ENCODE assay signal across 8 cellular contexts in genomic region chr13:49792550-49793324, GRCh38. TPM values are rescaled to one million over a fixed set of nuclear protein-coding genes. Genes with fewer than 3 reads are reported as not detected.
DNase-seq lines count a peak whose midpoint lies in the region; ATAC-seq and TF ChIP-seq lines count a peak whose summit lies in the region.

Gene KPNA3, minus strand, starts transcription at chr13:49792682. Its CDS starts 176 bp downstream, at chr13:49792506.

- peaks cover 15% of the 10 kb centered on the region for H4K20me1 ChIP-seq in DOHH2 (ENCODE audit: control insufficient read depth, insufficient read depth, low read depth, low read length)

- H3K9me3 ChIP-seq in DOHH2 (ENCODE audit: control insufficient read depth, insufficient read depth, low read length), result no peaks in the 10 kb centered on the region
- no peaks in the 10 kb centered on the region for H3K9me3 ChIP-seq in KOPT-K1 (ENCODE audit: insufficient read depth, low read length, poor library complexity, severe bottlenecking)
- no peaks in the 10 kb centered on the region for H3K9me3 ChIP-seq in Peyer's patch
- no peaks in the 10 kb centered on the region for H3K9me3 ChIP-seq in muscle layer of duodenum (ENCODE audit: control insufficient read depth in 1 of 2, low read length in 2 of 2)

- ATAC-seq in GM21786 (IDR thresholded peaks at IDR 0.05; ENCODE audit: unreplicated experiment) (peak; percentile 87), esophagus mucosa (peak; percentile 95)

- 0 out of 2 replicates have a peak, but pooled peaks cover 3% of the 10 kb centered on the region for H3F3A ChIP-seq in DOHH2 (ENCODE audit: control insufficient read depth, insufficient read depth)

- peak; percentile 95 to 98 (median 97) for DNase-seq in Peyer's patch
- DNase-seq in activated T-cell treated with anti-CD3 and anti-CD28 coated beads, Interleukin-2, amount 50 U/mL, for 48 hours, result peak; percentile 94 to 95
- DNase-seq in stimulated activated CD8-positive, alpha-beta memory T cell treated with anti-CD3 and anti-CD28 coated beads, Interleukin-7, amount 100 ng/mL, for 4 hours (ENCODE audit: low read depth in 2 of 2), result peak; percentile 89 to 96

- H3K27ac ChIP-seq in DOHH2 (ENCODE audit: low read depth, low read length) (peak within 1 kb of the TSS; percentile 83), KOPT-K1 (ENCODE audit: low read depth, low read length, poor library complexity, severe bottlenecking) (peak within 1 kb of the TSS; percentile 86), Peyer's patch (peak within 1 kb of the TSS; percentile 91 to 100 (median 94)), muscle layer of duodenum (ENCODE audit: low read length) (peak within 1 kb of the TSS; percentile 72)

- peak; percentile 58 to 78 for TF ChIP-seq POLR2A in Peyer's patch (IDR thresholded peaks at IDR 0.05)

- no peaks in the 10 kb centered on the region for H3K9me2 ChIP-seq in DOHH2 (replicated peaks; ENCODE audit: control insufficient read depth, low read length)

- H3K4me2 ChIP-seq in DOHH2 (ENCODE audit: low read length), result peak within 1 kb of the TSS; percentile 99

- peaks cover 32% of the 10 kb centered on the region for H3K4me1 ChIP-seq in DOHH2 (ENCODE audit: control insufficient read depth, low read length)
- H3K4me1 ChIP-seq in Peyer's patch, result peaks cover 4 to 15% (median 9%) of the 10 kb centered on the region in 4 donors
- H3K4me1 ChIP-seq in muscle layer of duodenum (ENCODE audit: control insufficient read depth in 1 of 2, insufficient read depth in 2 of 2, low read length in 2 of 2), result peaks cover 11 to 21% of the 10 kb centered on the region in 2 donors

- H3K79me2 ChIP-seq in DOHH2 (ENCODE audit: control insufficient read depth, low read length), result peaks cover 46% of the 10 kb centered on the region

- peaks cover 32% of the 10 kb centered on the region for H3K36me3 ChIP-seq in DOHH2 (ENCODE audit: control insufficient read depth, low read length)
- H3K36me3 ChIP-seq in KOPT-K1 (ENCODE audit: insufficient read depth, low read length), result no peaks in the 10 kb centered on the region; the same call in 1 of the 2 replicates
- no peaks in the 10 kb centered on the region for H3K36me3 ChIP-seq in Peyer's patch
- no peaks in the 10 kb centered on the region for H3K36me3 ChIP-seq in muscle layer of duodenum (ENCODE audit: control insufficient read depth in 1 of 2, insufficient read depth in 2 of 2, low read length in 2 of 2)

- no peaks in the 10 kb centered on the region; the same call in 1 of the 2 replicates for H3K27me3 ChIP-seq in DOHH2 (ENCODE audit: control insufficient read depth, low read length)
- H3K27me3 ChIP-seq in Peyer's patch, result no peaks in the 10 kb centered on the region
- no peaks in the 10 kb centered on the region for H3K27me3 ChIP-seq in muscle layer of duodenum (ENCODE audit: low read depth, low read length)

- H3K4me3 ChIP-seq in DOHH2 (ENCODE audit: low read length) (peak within 1 kb of the TSS; percentile 100), Peyer's patch (peak within 1 kb of the TSS; percentile 76 to 96 (median 94)), muscle layer of duodenum (ENCODE audit: low read depth in 1 of 2, low read length in 2 of 2) (peak within 1 kb of the TSS; percentile 75 to 96)

- TF ChIP-seq CTCF in DOHH2 (IDR thresholded peaks at IDR 0.05; ENCODE audit: low read depth, low read length, poor library complexity, severe bottlenecking), result peak; percentile 21
- peak in 4 of 6 experiments; percentile 5 to 23 (median 13) for TF ChIP-seq CTCF in Peyer's patch (IDR thresholded peaks at IDR 0.05)

RNA-seq across cellular contexts. Expression of gene KPNA3, which starts in this region (rescaled TPM):
- 10 to 100 TPM; 11.5 to 22.9 (median 19.8) TPM for total RNA-seq in Peyer's patch
- 24.9 TPM for total RNA-seq in esophagus mucosa

Comparison
In these comparisons a context has a peak if more than half of its experiments do, and no peak if none do; other contexts are left out.
1. Peak in every context shown above with its lines: DNase-seq, ATAC-seq, H3K4me3 ChIP-seq and H3K27ac ChIP-seq.